In the genomic region with DNA sequence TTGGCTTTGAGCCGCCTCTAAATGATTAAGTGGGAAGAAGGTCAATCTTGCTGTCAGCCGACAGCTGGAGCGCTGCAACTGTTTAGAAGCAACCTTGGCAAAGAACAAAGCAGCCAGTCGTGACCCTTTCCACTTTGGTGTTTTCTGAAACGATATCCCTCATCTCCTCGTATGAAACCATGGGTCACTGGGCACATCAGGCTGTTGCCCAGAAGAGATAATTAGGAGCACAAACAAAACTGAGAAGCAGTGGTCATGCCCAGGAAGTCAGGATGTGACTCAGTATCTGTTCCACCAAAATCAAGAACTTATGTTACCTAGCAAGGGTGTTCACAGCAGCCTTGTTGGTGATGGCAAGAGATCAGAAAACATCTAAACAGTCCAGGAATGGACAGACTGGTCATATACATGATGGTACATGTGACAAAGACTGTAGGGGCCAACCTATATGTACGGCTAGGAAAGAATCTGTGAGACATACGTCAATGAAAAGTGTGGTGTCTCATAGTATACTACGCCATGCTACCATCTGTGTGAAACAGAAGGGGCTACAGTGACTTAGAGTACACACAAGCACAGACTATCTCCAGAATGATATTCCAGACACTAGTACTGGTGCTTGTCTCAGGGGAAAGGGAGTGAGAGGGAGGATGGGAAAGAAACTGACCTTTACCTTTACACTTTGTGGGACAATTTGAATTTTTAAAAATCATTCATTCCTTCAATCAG, we compare ENCODE assay signal across 9 cellular contexts. TPM values are rescaled to one million over a fixed set of nuclear protein-coding genes. Genes with fewer than 3 reads are reported as not detected.
A peak's percentile ranks its signal among the peaks of the same experiment; 100 is the strongest.
DNase-seq lines count a peak whose midpoint lies in the region; ATAC-seq, FAIRE-seq and TF ChIP-seq lines count a peak whose summit lies in the region.
"Had no signal": no experiment of that assay in that cellular context is flagged by ENCODE, and none has a peak within 500 bp of the region (broad histone marks: within the 10 kb centered on the region; RNA-seq: fewer than 3 reads in every experiment).

No MANE protein-coding gene starts in this region.

- H3K27ac Mint-ChIP-seq in memory B cell: peak overlapping the region; percentile 53
- H3K27ac Mint-ChIP-seq in H9: no peak overlapping the region; a peak in 2 of 7 replicates

- TF ChIP-seq RAD21 in liver (IDR thresholded peaks at IDR 0.05) (no peak), HepG2 (CRISPR knock-in tag; IDR thresholded peaks at IDR 0.05) (no peak)

- H3K27me3 ChIP-seq in liver (ENCODE audit: control insufficient read depth in 4 of 4, insufficient read depth in 4 of 4, low read length in 3 of 4) (no peaks in the 10 kb centered on the region), HepG2 (ENCODE audit: control insufficient read depth in 1 of 2, insufficient read depth in 2 of 2, low read length in 2 of 2) (no peaks in the 10 kb centered on the region; a peak in 1 of 5 replicates), breast epithelium (no peaks in the 10 kb centered on the region), H9 (ENCODE audit: insufficient read depth, low read length) (no peaks in the 10 kb centered on the region)
- H3K27me3 ChIP-seq: cardiac muscle cell had no signal

- POLR2A ChIA-PET in HepG2 (lab: Yijun Ruan, JAX): no interaction called here

- no peak overlapping the region for H2BK12ac ChIP-seq in H9 (ENCODE audit: insufficient read length, low read depth, low read length)

- in situ Hi-C loops in HepG2 (cut with HindIII; ENCODE audit: extremely low pct_ligation_motif_present, low pct_unique_long_range_greater_than_20kb): no loop called here

- H2AK5ac ChIP-seq in H9 (ENCODE audit: insufficient read length, low read length): no peak overlapping the region

- H3K23ac ChIP-seq in H9 (ENCODE audit: insufficient read length, low read depth, low read length): no peak overlapping the region

- H3K9me3 ChIP-seq in liver (ENCODE audit: control insufficient read depth in 4 of 4, low read length in 3 of 4): no peaks in the 10 kb centered on the region
- H3K9me3 ChIP-seq in HepG2 (ENCODE audit: low read length): no peaks in the 10 kb centered on the region
- H3K9me3 ChIP-seq in breast epithelium: no peaks in the 10 kb centered on the region
- no peaks in the 10 kb centered on the region for H3K9me3 ChIP-seq in H9 (ENCODE audit: control insufficient read depth, low read depth, low read length)

- H4K5ac ChIP-seq in H9 (ENCODE audit: insufficient read length, low read depth, low read length): no peak overlapping the region

- H3K4me2 ChIP-seq in HepG2 (ENCODE audit: low read depth, low read length) (no peak overlapping the region), H9 (ENCODE audit: insufficient read depth, insufficient read length, low read length) (no peak overlapping the region)

- no peak overlapping the region for H3K4ac ChIP-seq in H9 (ENCODE audit: low read depth, low read length)

- no peaks in the 10 kb centered on the region for H3K23me2 ChIP-seq in H9 (ENCODE audit: insufficient read length, low read depth, low read length, poor library complexity, severe bottlenecking)

- TF ChIP-seq POLR2A in HepG2 (IDR thresholded peaks at IDR 0.05; ENCODE audit: insufficient read depth in 1 of 2, low read depth in 2 of 2, low read length in 2 of 2) (no peak), breast epithelium (IDR thresholded peaks at IDR 0.05) (no peak)

- H4K91ac ChIP-seq in H9 (ENCODE audit: insufficient read length, low read depth, low read length): no peak overlapping the region

- H3K9me3 Mint-ChIP-seq in memory B cell: no peaks in the 10 kb centered on the region
- H3K9me3 Mint-ChIP-seq in H9: no peaks in the 10 kb centered on the region

- ATAC-seq in HepG2 (no peak), memory B cell (ENCODE audit: low read depth) (no peak), HG03175 (IDR thresholded peaks at IDR 0.05; ENCODE audit: unreplicated experiment) (no peak)

- WGBS in liver: 76% methylated on average over 9 of the region's 9 CpGs
- WGBS in HepG2 (ENCODE audit: low lambda C conversion rate): 95% methylated on average over 9 of the region's 9 CpGs
- no CpG with 5 or more reads among the region's 9 CpGs for WGBS in H9 (ENCODE audit: extremely low coverage, insufficient read length, low lambda C conversion rate)

- no peaks in the 10 kb centered on the region for H3K27me3 Mint-ChIP-seq in memory B cell
- H3K27me3 Mint-ChIP-seq in H9 (ENCODE audit: low read depth): no peaks in the 10 kb centered on the region

- H3K27ac ChIP-seq in liver (ENCODE audit: low read depth in 1 of 2, low read length in 2 of 2): peak overlapping the region; percentile 49 to 63
- H3K27ac ChIP-seq in HepG2 (ENCODE audit: extremely low read length, insufficient read depth, low read length): no peak overlapping the region
- H3K27ac ChIP-seq in breast epithelium: peak overlapping the region; percentile 72 to 75
- H3K27ac ChIP-seq in H9 (ENCODE audit: insufficient read length, low read depth, low read length): no peak overlapping the region
- H3K27ac ChIP-seq: cardiac muscle cell had no signal

- H3K36me3 ChIP-seq in liver (ENCODE audit: control insufficient read depth in 4 of 4, insufficient read depth in 3 of 4, low read depth in 1 of 4, low read length in 3 of 4): peaks cover 4 to 29% (median 19%) of the 10 kb centered on the region in 4 donors
- H3K36me3 ChIP-seq in HepG2 (replicated peaks in 1 of 2; ENCODE audit: control insufficient read depth in 1 of 2, insufficient read depth in 2 of 2, low read length in 2 of 2): peaks cover 7 to 36% of the 10 kb centered on the region in 2 experiments; a peak in 3 of 5 replicates
- no peaks in the 10 kb centered on the region for H3K36me3 ChIP-seq in breast epithelium

- H3K14ac ChIP-seq in H9 (ENCODE audit: insufficient read depth, low read length): no peak overlapping the region

- no peak overlapping the region for H4K8ac ChIP-seq in H9 (replicated peaks; ENCODE audit: insufficient read length, low read depth, low read length)

- H2AFZ ChIP-seq in HepG2 (ENCODE audit: low read length) (no peak overlapping the region), H9 (ENCODE audit: low read length) (no peak overlapping the region)

- TF ChIP-seq CTCF in liver (IDR thresholded peaks at IDR 0.05; ENCODE audit: low read depth, low read length, missing input control) (no peak), HepG2 (CRISPR knock-in tag; IDR thresholded peaks at IDR 0.05) (no peak), breast epithelium (IDR thresholded peaks at IDR 0.05) (no peak), H9 (conservative IDR thresholded peaks at IDR 0.05) (no peak)

- H3K4me1 Mint-ChIP-seq in memory B cell (no peaks in the 10 kb centered on the region), H9 (peaks cover 11 to 12% of the 10 kb centered on the region in 2 experiments)

- no peak overlapping the region for H3T11ph ChIP-seq in H9 (ENCODE audit: low read length)

- H3K79me2 ChIP-seq in HepG2 (ENCODE audit: insufficient read depth, low read length) (no peaks in the 10 kb centered on the region), H9 (ENCODE audit: insufficient read depth, low read length) (no peaks in the 10 kb centered on the region)

- H2BK20ac ChIP-seq in H9 (ENCODE audit: low read depth, low read length, poor library complexity, severe bottlenecking): no peak overlapping the region

- H3K4me1 ChIP-seq in liver (ENCODE audit: control insufficient read depth in 4 of 4, insufficient read depth in 4 of 4, low read length in 3 of 4) (no peaks in the 10 kb centered on the region), HepG2 (ENCODE audit: insufficient read depth, low read length) (peaks cover 5% of the 10 kb centered on the region), breast epithelium (no peaks in the 10 kb centered on the region), H9 (ENCODE audit: insufficient read depth, low read length) (no peaks in the 10 kb centered on the region)

- no peak for FAIRE-seq in HepG2 (lab: Jason Lieb, UNC)

- H2BK5ac ChIP-seq in H9 (ENCODE audit: insufficient read length, low read length): no peak overlapping the region

- no peak overlapping the region for H3K4me3 ChIP-seq in liver (ENCODE audit: low read depth in 1 of 3, low read length in 3 of 3)
- no peak overlapping the region for H3K4me3 ChIP-seq in HepG2 (replicated peaks in 1 of 3; ENCODE audit: insufficient read depth in 1 of 3, low read depth in 2 of 3, low read length in 3 of 3)
- H3K4me3 ChIP-seq in breast epithelium: no peak overlapping the region
- H3K4me3 ChIP-seq: cardiac muscle cell had no signal

- no peak overlapping the region for H3K18ac ChIP-seq in H9 (ENCODE audit: insufficient read length, low read depth, low read length)

- H3K9ac ChIP-seq in liver (ENCODE audit: low read depth in 1 of 2, low read length in 2 of 2): no peak overlapping the region
- no peak overlapping the region for H3K9ac ChIP-seq in HepG2 (ENCODE audit: insufficient read depth, low read depth, low read length)
- no peak overlapping the region for H3K9ac ChIP-seq in H9 (ENCODE audit: extremely low read depth, insufficient read length, low read length)

- CTCF ChIA-PET in HepG2 (lab: Yijun Ruan, JAX; ENCODE audit: low intra/inter-chr PET ratio, low total read pairs): no interaction called here

- H3K36me3 Mint-ChIP-seq in memory B cell: peaks cover 32% of the 10 kb centered on the region
- peaks cover 0 to 14% (median 9%) of the 10 kb centered on the region in 3 experiments; a peak in 5 of 7 replicates for H3K36me3 Mint-ChIP-seq in H9 (ENCODE audit: insufficient read depth in 1 of 3, low read depth in 3 of 3)

- no peak overlapping the region for H2BK15ac ChIP-seq in H9 (ENCODE audit: low read depth, low read length)

- no peak for TF ChIP-seq EP300 in HepG2 (IDR thresholded peaks at IDR 0.05; ENCODE audit: low read depth in 2 of 2, low read length in 2 of 2)
- no peak for TF ChIP-seq EP300 in HepG2 (CRISPR knock-in tag; IDR thresholded peaks at IDR 0.05; ENCODE audit: borderline replicate concordance)

- no peak for DNase-seq in HepG2 (ENCODE audit: low spot score)
- no peak for DNase-seq in breast epithelium (ENCODE audit: low spot score in 2 of 2)
- no peak for DNase-seq in memory B cell (ENCODE audit: low spot score in 2 of 2)
- no peak for DNase-seq in H9
- DNase-seq in NCI-H524 treated with DMSO at 0.1 percent for 48 hours (lab: John Stamatoyannopoulos, UW): no peak
- no peak for DNase-seq in SKM-1 (lab: John Stamatoyannopoulos, UW; ENCODE audit: unreplicated experiment)

- no peak overlapping the region for H3K4me3 Mint-ChIP-seq in memory B cell
- no peak overlapping the region for H3K4me3 Mint-ChIP-seq in H9

- H4K20me1 ChIP-seq in HepG2 (ENCODE audit: insufficient read depth, low read length): no peaks in the 10 kb centered on the region
- no peaks in the 10 kb centered on the region for H4K20me1 ChIP-seq in H9 (ENCODE audit: control insufficient read depth, insufficient read depth, insufficient read length)

- H3K56ac ChIP-seq in H9 (ENCODE audit: insufficient read length, low read depth, low read length): no peak overlapping the region

- H2BK120ac ChIP-seq in H9 (ENCODE audit: low read depth, low read length, poor library complexity, severe bottlenecking): no peak overlapping the region

- intact Hi-C loops in HepG2 (cut with micrococcal nuclease; ENCODE audit: unreplicated experiment) (no loop called here), breast epithelium (cut with DNase I; ENCODE audit: low total_unique reads) (no loop called here)

- BruUV-seq in HepG2 (replicated peaks; lab: Mats Ljungman, UMichigan): no TSS peak

- H3K79me1 ChIP-seq in H9 (ENCODE audit: insufficient read depth, low read depth, low read length, poor library complexity, severe bottlenecking): no peaks in the 10 kb centered on the region

RNA-seq across cellular contexts. Expression of a gene that starts 22.4 kb away (rescaled TPM):
- 10 to 100 TPM in 1 of 2 donors, 1 to 10 TPM in 1; 9.0 to 12.9 TPM for total RNA-seq in liver
- 1 to 10 TPM; 6.9 to 7.0 TPM for polyA plus RNA-seq in liver
- 22.7 and 27.7 TPM in 2 replicates for total RNA-seq in HepG2 (2016; rRNA removed; fragmentation: Illumina TruSeq; extraction: Trizol)
- total RNA-seq in HepG2 (2016; cell fraction: cytosol; rRNA removed; fragmentation: Illumina TruSeq; extraction: Trizol; ENCODE audit: low read depth): 24.8 and 40.6 TPM in 2 replicates
- 23.6 and 24.6 TPM in 2 replicates for total RNA-seq in HepG2 (2016; cell fraction: insoluble cytoplasmic fraction; rRNA removed; fragmentation: Illumina TruSeq; extraction: Trizol)
- total RNA-seq in HepG2 (2016; cell fraction: membrane; rRNA removed; fragmentation: Illumina TruSeq; extraction: Trizol): 43.8 and 49.6 TPM in 2 replicates
- 10.8 and 12.6 TPM in 2 replicates for total RNA-seq in HepG2 (2016; cell fraction: nucleus; rRNA removed; fragmentation: Illumina TruSeq; extraction: Trizol)
- 17.6 and 19.9 TPM in 2 replicates for polyA plus RNA-seq in HepG2 (2011; rRNA removed)
- polyA plus RNA-seq in HepG2 (2011; cell fraction: cytosol; rRNA removed): 15.3 and 18.7 TPM in 2 replicates
- 7.9 and 9.7 TPM in 2 replicates for polyA plus RNA-seq in HepG2 (2011; cell fraction: nucleus; rRNA removed)
- 14.9 and 15.6 TPM in 2 replicates for polyA plus RNA-seq in HepG2 (2012)
- 29.4 and 42.1 TPM in 2 replicates for polyA plus RNA-seq in HepG2 (2016; cell fraction: cytosol; fragmentation: Illumina TruSeq; extraction: Trizol; ENCODE audit: low read depth)
- 21.3 and 22.4 TPM in 2 replicates for polyA plus RNA-seq in HepG2 (2016; cell fraction: insoluble cytoplasmic fraction; fragmentation: Illumina TruSeq; extraction: Trizol; ENCODE audit: low read depth)
- 32.1 and 40.0 TPM in 2 replicates for polyA plus RNA-seq in HepG2 (2016; cell fraction: membrane; fragmentation: Illumina TruSeq; extraction: Trizol; ENCODE audit: low read depth)
- polyA plus RNA-seq in HepG2 (2016; cell fraction: nucleus; fragmentation: Illumina TruSeq; extraction: Trizol; ENCODE audit: insufficient read depth, low read depth): 10.7 and 14.3 TPM in 2 replicates
- 5.9 and 12.3 TPM in 2 replicates for polyA minus RNA-seq in HepG2 (2011; rRNA and poly(A)+ RNA removed; ENCODE audit: low replicate concordance)
- polyA minus RNA-seq in HepG2 (2011; cell fraction: cytosol; rRNA and poly(A)+ RNA removed): 6.5 and 7.4 TPM in 2 replicates
- 9.8 and 14.5 TPM in 2 replicates for polyA minus RNA-seq in HepG2 (2011; cell fraction: nucleus; rRNA and poly(A)+ RNA removed)
- total RNA-seq in breast epithelium: 10 to 100 TPM; 23.8 to 31.2 (median 25.2) TPM
- 10.8 and 11.3 TPM in 2 replicates for total RNA-seq in H9 (2021)

RNA-seq across cellular contexts. Expression of a gene that starts 40.2 kb away (rescaled TPM):
- total RNA-seq in liver: 1 to 10 TPM; 4.5 to 5.5 TPM
- polyA plus RNA-seq in liver: 1 to 10 TPM in 1 of 2 donors, under 1 TPM in 1; 0.82 to 3.3 TPM
- 11.3 and 11.9 TPM in 2 replicates for total RNA-seq in HepG2 (2016; rRNA removed; fragmentation: Illumina TruSeq; extraction: Trizol)
- 4.0 and 4.5 TPM in 2 replicates for total RNA-seq in HepG2 (2016; cell fraction: cytosol; rRNA removed; fragmentation: Illumina TruSeq; extraction: Trizol; ENCODE audit: low read depth)
- 9.8 and 11.8 TPM in 2 replicates for total RNA-seq in HepG2 (2016; cell fraction: insoluble cytoplasmic fraction; rRNA removed; fragmentation: Illumina TruSeq; extraction: Trizol)
- total RNA-seq in HepG2 (2016; cell fraction: membrane; rRNA removed; fragmentation: Illumina TruSeq; extraction: Trizol): 5.9 and 6.1 TPM in 2 replicates
- 16.3 and 19.2 TPM in 2 replicates for total RNA-seq in HepG2 (2016; cell fraction: nucleus; rRNA removed; fragmentation: Illumina TruSeq; extraction: Trizol)
- polyA plus RNA-seq in HepG2 (2011; rRNA removed): 11.1 and 12.3 TPM in 2 replicates
- 6.6 and 7.4 TPM in 2 replicates for polyA plus RNA-seq in HepG2 (2011; cell fraction: cytosol; rRNA removed)
- 57.1 and 64.0 TPM in 2 replicates for polyA plus RNA-seq in HepG2 (2011; cell fraction: nucleus; rRNA removed)
- polyA plus RNA-seq in HepG2 (2012): 17.1 and 19.3 TPM in 2 replicates
- polyA plus RNA-seq in HepG2 (2016; cell fraction: cytosol; fragmentation: Illumina TruSeq; extraction: Trizol; ENCODE audit: low read depth): 0.71 and 0.86 TPM in 2 replicates
- polyA plus RNA-seq in HepG2 (2016; cell fraction: insoluble cytoplasmic fraction; fragmentation: Illumina TruSeq; extraction: Trizol; ENCODE audit: low read depth): 12.9 and 16.7 TPM in 2 replicates
- polyA plus RNA-seq in HepG2 (2016; cell fraction: membrane; fragmentation: Illumina TruSeq; extraction: Trizol; ENCODE audit: low read depth): 3.4 and 3.5 TPM in 2 replicates
- 64.6 and 72.1 TPM in 2 replicates for polyA plus RNA-seq in HepG2 (2016; cell fraction: nucleus; fragmentation: Illumina TruSeq; extraction: Trizol; ENCODE audit: insufficient read depth, low read depth)
- polyA minus RNA-seq in HepG2 (2011; rRNA and poly(A)+ RNA removed; ENCODE audit: low replicate concordance): 15.4 and 19.2 TPM in 2 replicates
- polyA minus RNA-seq in HepG2 (2011; cell fraction: cytosol; rRNA and poly(A)+ RNA removed): 13.5 and 14.3 TPM in 2 replicates
- polyA minus RNA-seq in HepG2 (2011; cell fraction: nucleus; rRNA and poly(A)+ RNA removed): 19.7 and 22.9 TPM in 2 replicates
- total RNA-seq in breast epithelium: 10 to 100 TPM; 14.3 to 30.5 (median 14.7) TPM
- 4.5 and 4.7 TPM in 2 replicates for total RNA-seq in H9 (2021)

Comparison
In these comparisons a context has a peak if more than half of its experiments do, and no peak if none do; other contexts are left out.
1. H3K27ac ChIP-seq: peak in liver (2 of 2) and breast epithelium (2 of 2); none in HepG2 (single experiment) and H9 (single experiment).